Comparison of ENCODE assay signal across 11 cellular contexts in the genomic region with DNA sequence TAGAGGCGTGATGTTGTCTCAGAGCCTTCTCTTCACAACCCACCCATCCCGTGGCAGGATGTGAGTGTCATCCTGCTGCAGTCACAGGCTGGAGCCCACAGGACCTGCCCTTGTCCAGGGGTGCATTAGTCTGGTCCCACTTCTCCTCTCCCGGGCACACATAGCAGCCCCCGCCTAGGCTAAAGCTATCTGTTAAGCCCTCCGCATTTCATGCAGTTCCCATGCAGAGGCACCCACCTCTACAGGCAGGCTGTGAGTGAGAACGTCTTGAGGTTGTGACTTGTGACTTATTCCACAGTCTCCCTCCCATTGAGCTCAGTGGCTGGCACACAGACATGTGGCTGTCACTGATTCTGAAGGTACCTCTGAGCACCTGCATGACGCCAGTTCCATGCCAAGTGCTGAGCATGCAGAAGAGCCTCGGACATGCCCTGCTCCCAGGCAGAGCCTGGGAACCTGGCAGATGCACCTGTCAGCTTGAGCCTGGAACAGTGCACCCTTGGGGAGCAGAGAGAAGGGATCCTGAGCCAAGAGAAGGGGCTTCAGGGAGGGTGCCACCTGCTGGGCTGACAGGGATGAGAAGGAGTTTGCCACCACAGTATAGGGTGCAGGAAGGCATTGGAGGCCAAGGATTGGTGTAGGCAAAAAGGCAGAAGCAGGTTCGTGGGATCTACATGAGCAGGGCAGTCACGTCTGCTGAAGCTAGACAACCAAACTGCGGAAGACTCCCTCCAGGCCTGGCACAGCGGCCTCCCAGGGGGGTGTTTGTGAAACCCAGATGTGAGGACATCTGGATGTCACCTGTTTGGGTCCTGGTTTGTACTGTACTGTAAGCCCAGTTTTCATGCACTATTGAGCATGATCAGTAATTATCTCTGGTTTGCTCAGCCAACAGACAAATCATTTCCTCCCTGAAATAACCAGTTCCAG.
DNase-seq lines count a peak whose midpoint lies in the region; FAIRE-seq and TF ChIP-seq lines count a peak whose summit lies in the region.
"Had no signal": no experiment of that assay in that cellular context is flagged by ENCODE, and none has a peak within 500 bp of the region (broad histone marks: within the 10 kb centered on the region; RNA-seq: fewer than 3 reads in every experiment).

No MANE protein-coding gene starts in this region.

- no peak overlapping the region for H2AFZ ChIP-seq in H9 (ENCODE audit: low read length)

- no peak overlapping the region for H4K91ac ChIP-seq in H9 (ENCODE audit: insufficient read length, low read depth, low read length)

- H3K23ac ChIP-seq in H9 (ENCODE audit: insufficient read length, low read depth, low read length) = no peak overlapping the region

- H3K4me1 Mint-ChIP-seq in H9 (peaks cover 0 to 5% of the 10 kb centered on the region in 2 experiments; a peak in 1 of 4 replicates), glutamatergic neuron (ENCODE audit: low read depth, unreplicated experiment) (peaks cover 4% of the 10 kb centered on the region)

- no peaks in the 10 kb centered on the region for H3K4me1 ChIP-seq in H9 (ENCODE audit: insufficient read depth, low read length)
- H3K4me1 ChIP-seq in kidney (ENCODE audit: control insufficient read depth in 1 of 2, insufficient read depth in 1 of 2, low read depth in 1 of 2, low read length in 2 of 2) = no peaks in the 10 kb centered on the region
- H3K4me1 ChIP-seq: stomach had no signal

- no peak overlapping the region for H2BK20ac ChIP-seq in H9 (ENCODE audit: low read depth, low read length, poor library complexity, severe bottlenecking)

- no peaks in the 10 kb centered on the region for H3K23me2 ChIP-seq in H9 (ENCODE audit: insufficient read length, low read depth, low read length, poor library complexity, severe bottlenecking)

- no peaks in the 10 kb centered on the region for H3K79me2 ChIP-seq in H9 (ENCODE audit: insufficient read depth, low read length)

- no peak overlapping the region for H2BK5ac ChIP-seq in H9 (ENCODE audit: insufficient read length, low read length)

- H3K9me3 Mint-ChIP-seq in H9 (no peaks in the 10 kb centered on the region), glutamatergic neuron (ENCODE audit: unreplicated experiment) (peaks cover 15% of the 10 kb centered on the region)
- H3K9me3 Mint-ChIP-seq: activated T-cell treated with anti-CD3 and anti-CD28 coated beads, Interleukin-2, amount 50 U/mL, for 24 hours had no signal

- H4K20me1 ChIP-seq in H9 (ENCODE audit: control insufficient read depth, insufficient read depth, insufficient read length) = no peaks in the 10 kb centered on the region

- no peak overlapping the region for H2BK12ac ChIP-seq in H9 (ENCODE audit: insufficient read length, low read depth, low read length)

- H3K27me3 Mint-ChIP-seq in H9 (ENCODE audit: low read depth) = no peaks in the 10 kb centered on the region
- H3K27me3 Mint-ChIP-seq in glutamatergic neuron (ENCODE audit: unreplicated experiment) = peaks cover 15% of the 10 kb centered on the region
- H3K27me3 Mint-ChIP-seq: activated T-cell treated with anti-CD3 and anti-CD28 coated beads, Interleukin-2, amount 50 U/mL, for 24 hours had no signal

- H3K36me3 Mint-ChIP-seq in H9 (ENCODE audit: insufficient read depth in 1 of 3, low read depth in 3 of 3) (peaks cover 3 to 12% (median 6%) of the 10 kb centered on the region in 3 experiments; a peak in 4 of 7 replicates), glutamatergic neuron (ENCODE audit: unreplicated experiment) (no peaks in the 10 kb centered on the region)

- H3K9me3 ChIP-seq in H9 (ENCODE audit: control insufficient read depth, low read depth, low read length) = no peaks in the 10 kb centered on the region
- H3K9me3 ChIP-seq in kidney (ENCODE audit: control insufficient read depth in 1 of 2, low read length in 2 of 2) = no peaks in the 10 kb centered on the region
- H3K9me3 ChIP-seq: stomach had no signal

- H2BK120ac ChIP-seq in H9 (ENCODE audit: low read depth, low read length, poor library complexity, severe bottlenecking) = no peak overlapping the region

- no peak overlapping the region for H3K56ac ChIP-seq in H9 (ENCODE audit: insufficient read length, low read depth, low read length)

- DNase-seq in AG09309 (ENCODE audit: low read depth) (no peak), H9 (no peak), RPMI8226 (peak; percentile 93), glutamatergic neuron (no peak), kidney (no peak), midbrain (lab: John Stamatoyannopoulos, UW) (no peak), islet precursor cell (no peak)
- no peak for DNase-seq in activated CD8-positive, alpha-beta memory T cell treated with anti-CD3 and anti-CD28 coated beads, Interleukin-2, amount 50 U/mL, for 4 hours
- DNase-seq: activated T-cell treated with anti-CD3 and anti-CD28 coated beads, Interleukin-2, amount 50 U/mL, for 24 hours; NCI-H748 treated with DMSO at 0.1 percent for 48 hours; stomach had no signal

- H3K4me3 Mint-ChIP-seq in H9 = no peak overlapping the region
- H3K4me3 Mint-ChIP-seq in glutamatergic neuron (ENCODE audit: unreplicated experiment) = no peak overlapping the region
- H3K4me3 Mint-ChIP-seq: activated T-cell treated with anti-CD3 and anti-CD28 coated beads, Interleukin-2, amount 50 U/mL, for 24 hours had no signal

- peak; percentile 40 for TF ChIP-seq CTCF in AG09309 (IDR thresholded peaks at IDR 0.05; ENCODE audit: control insufficient read depth, insufficient read depth, low read depth, low read length, missing control alignments)
- 0 out of 3 replicates have a peak, but pooled peaks have one; percentile 19 for TF ChIP-seq CTCF in H9 (conservative IDR thresholded peaks at IDR 0.05)
- TF ChIP-seq CTCF in glutamatergic neuron (IDR thresholded peaks at IDR 0.05; ENCODE audit: partially characterized antibody, unreplicated experiment) = peak; percentile 10
- no peak for TF ChIP-seq CTCF in kidney (IDR thresholded peaks at IDR 0.05; ENCODE audit: borderline replicate concordance, extremely low read depth, insufficient read depth)

- no peak overlapping the region for H2BK15ac ChIP-seq in H9 (ENCODE audit: low read depth, low read length)

- H2AK5ac ChIP-seq in H9 (ENCODE audit: insufficient read length, low read length) = no peak overlapping the region

- FAIRE-seq in kidney (lab: Jason Lieb, UNC) = no peak

- no peak overlapping the region for H3K18ac ChIP-seq in H9 (ENCODE audit: insufficient read length, low read depth, low read length)

- intact Hi-C loops in kidney (cut with DNase I) = no loop called here

- no peaks in the 10 kb centered on the region for H3K27me3 ChIP-seq in H9 (ENCODE audit: insufficient read depth, low read length)
- H3K27me3 ChIP-seq: stomach had no signal

- H3K14ac ChIP-seq in H9 (ENCODE audit: insufficient read depth, low read length) = no peak overlapping the region

- H3K27ac ChIP-seq in H9 (ENCODE audit: insufficient read length, low read depth, low read length) = no peak overlapping the region
- H3K27ac ChIP-seq in kidney (ENCODE audit: low read depth in 2 of 2, low read length in 2 of 2) = no peak overlapping the region
- H3K27ac ChIP-seq: stomach had no signal

- no peak overlapping the region for H3T11ph ChIP-seq in H9 (ENCODE audit: low read length)

- H4K8ac ChIP-seq in H9 (replicated peaks; ENCODE audit: insufficient read length, low read depth, low read length) = no peak overlapping the region

- H3K27ac Mint-ChIP-seq in H9 = peak overlapping the region in 1 of 3 experiments; percentile 33; a peak in 1 of 7 replicates
- no peak overlapping the region for H3K27ac Mint-ChIP-seq in glutamatergic neuron (ENCODE audit: unreplicated experiment)
- H3K27ac Mint-ChIP-seq: activated T-cell treated with anti-CD3 and anti-CD28 coated beads, Interleukin-2, amount 50 U/mL, for 24 hours had no signal

- H3K9ac ChIP-seq in H9 (ENCODE audit: extremely low read depth, insufficient read length, low read length) = no peak overlapping the region
- no peak overlapping the region for H3K9ac ChIP-seq in kidney (ENCODE audit: low read length in 2 of 2)

- no CpG with 5 or more reads among the region's 12 CpGs for WGBS in H9 (ENCODE audit: extremely low coverage, insufficient read length, low lambda C conversion rate)

- H3K4me3 ChIP-seq in AG09309 (ENCODE audit: control insufficient read depth, low read depth, low read length) = no peak overlapping the region
- no peak overlapping the region for H3K4me3 ChIP-seq in kidney (ENCODE audit: low read length in 2 of 2)
- H3K4me3 ChIP-seq: stomach had no signal

- no peaks in the 10 kb centered on the region for H3K79me1 ChIP-seq in H9 (ENCODE audit: insufficient read depth, low read depth, low read length, poor library complexity, severe bottlenecking)

- H3K36me3 ChIP-seq in kidney (ENCODE audit: control insufficient read depth in 1 of 2, insufficient read depth in 2 of 2, low read length in 2 of 2) = no peaks in the 10 kb centered on the region
- H3K36me3 ChIP-seq: stomach had no signal

- H3K4ac ChIP-seq in H9 (ENCODE audit: low read depth, low read length) = no peak overlapping the region

- no peak overlapping the region for H4K5ac ChIP-seq in H9 (ENCODE audit: insufficient read length, low read depth, low read length)

- H3K4me2 ChIP-seq in H9 (ENCODE audit: insufficient read depth, insufficient read length, low read length) = no peak overlapping the region
